20 cellular contexts compared by ENCODE assay signal in genomic region chr16:85363881-85364280, GRCh38.
A peak's percentile ranks its signal among the peaks of the same experiment; 100 is the strongest.
DNase-seq lines count a peak whose midpoint lies in the region; TF ChIP-seq lines count a peak whose summit lies in the region.
"Had no signal": no experiment of that assay in that cellular context is flagged by ENCODE, and none has a peak within 500 bp of the region (broad histone marks: within the 10 kb centered on the region; RNA-seq: fewer than 3 reads in every experiment).

No MANE protein-coding gene starts in this region.

- no peak overlapping the region for H3K4me3 ChIP-seq in astrocyte of the cerebellum (ENCODE audit: low read depth, low read length)
- H3K4me3 ChIP-seq: cardiac muscle cell, esophagus muscularis mucosa, PC-9 had no signal

- peak; percentile 17 for DNase-seq in EL
- DNase-seq in astrocyte of the cerebellum (ENCODE audit: low read depth), result peak; percentile 87
- DNase-seq in fibroblast of the conjunctiva (ENCODE audit: low read depth), result peak; percentile 12
- DNase-seq in stromal cell of bone marrow (ENCODE audit: low read depth), result peak; percentile 52
- DNase-seq in HK-2 (ENCODE audit: unreplicated experiment), result no peak
- DNase-seq in SK-N-DZ (ENCODE audit: low spot score), result no peak
- DNase-seq in superior temporal gyrus (ENCODE audit: extremely low spot score), result no peak
- DNase-seq: activated CD4-positive, alpha-beta T cell treated with anti-CD3 and anti-CD28 coated beads, Interleukin-2, amount 50 U/mL, for 1 hour; activated naive CD4-positive, alpha-beta T cell treated with anti-CD3 and anti-CD28 coated beads for 36 hours; BE2C; HCEC 1CT; hypothalamus; kidney; natural killer cell; NCI-H1417 treated with DMSO at 0.1 percent for 48 hours; NCI-H82; PC-9; stimulated activated naive CD4-positive, alpha-beta T cell treated with Interleukin-2 at 50 U/mL for 16 hours had no signal

- TF ChIP-seq CTCF in astrocyte of the cerebellum (IDR thresholded peaks at IDR 0.05; ENCODE audit: low read depth, low read length, missing control alignments), result no peak

- in situ Hi-C loops in astrocyte of the cerebellum (cut with HindIII; ENCODE audit: low sequenced_read_pairs), result no loop called here

Comparison
In these comparisons a context has a peak if more than half of its experiments do, and no peak if none do; other contexts are left out.
1. DNase-seq: peak in EL (single experiment), astrocyte of the cerebellum (single experiment), fibroblast of the conjunctiva (single experiment) and stromal cell of bone marrow (single experiment); none in HK-2 (single experiment), SK-N-DZ (single experiment) and superior temporal gyrus (single experiment).